ENCODE assay signal across 1 cellular context in the genomic region with DNA sequence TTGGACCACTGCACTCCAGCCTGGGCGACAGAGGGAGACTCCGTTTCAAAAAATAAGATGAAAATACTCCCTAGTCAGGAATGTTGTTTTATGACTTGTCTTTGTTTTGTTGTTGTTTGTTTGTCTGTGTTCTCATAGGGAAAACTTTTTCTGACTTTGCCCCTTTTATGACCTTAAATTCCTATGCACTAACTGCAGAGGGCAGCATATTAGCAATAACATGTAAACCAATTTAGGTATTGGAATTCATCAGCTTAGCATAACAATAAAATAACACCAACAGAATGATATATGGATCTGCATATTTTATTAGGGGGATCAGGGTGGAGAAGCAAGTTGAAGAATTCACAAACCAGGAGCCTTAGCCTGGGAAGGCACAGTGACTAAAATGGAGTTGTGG.
TF ChIP-seq lines count a peak whose summit lies in the region.

No MANE protein-coding gene starts in this region.

TF ChIP-seq in GM23338, 12 proteins besides CTCF, POLR2A, EP300 and RAD21 (continued from another document):
- TF ChIP-seq, protein P1, sequence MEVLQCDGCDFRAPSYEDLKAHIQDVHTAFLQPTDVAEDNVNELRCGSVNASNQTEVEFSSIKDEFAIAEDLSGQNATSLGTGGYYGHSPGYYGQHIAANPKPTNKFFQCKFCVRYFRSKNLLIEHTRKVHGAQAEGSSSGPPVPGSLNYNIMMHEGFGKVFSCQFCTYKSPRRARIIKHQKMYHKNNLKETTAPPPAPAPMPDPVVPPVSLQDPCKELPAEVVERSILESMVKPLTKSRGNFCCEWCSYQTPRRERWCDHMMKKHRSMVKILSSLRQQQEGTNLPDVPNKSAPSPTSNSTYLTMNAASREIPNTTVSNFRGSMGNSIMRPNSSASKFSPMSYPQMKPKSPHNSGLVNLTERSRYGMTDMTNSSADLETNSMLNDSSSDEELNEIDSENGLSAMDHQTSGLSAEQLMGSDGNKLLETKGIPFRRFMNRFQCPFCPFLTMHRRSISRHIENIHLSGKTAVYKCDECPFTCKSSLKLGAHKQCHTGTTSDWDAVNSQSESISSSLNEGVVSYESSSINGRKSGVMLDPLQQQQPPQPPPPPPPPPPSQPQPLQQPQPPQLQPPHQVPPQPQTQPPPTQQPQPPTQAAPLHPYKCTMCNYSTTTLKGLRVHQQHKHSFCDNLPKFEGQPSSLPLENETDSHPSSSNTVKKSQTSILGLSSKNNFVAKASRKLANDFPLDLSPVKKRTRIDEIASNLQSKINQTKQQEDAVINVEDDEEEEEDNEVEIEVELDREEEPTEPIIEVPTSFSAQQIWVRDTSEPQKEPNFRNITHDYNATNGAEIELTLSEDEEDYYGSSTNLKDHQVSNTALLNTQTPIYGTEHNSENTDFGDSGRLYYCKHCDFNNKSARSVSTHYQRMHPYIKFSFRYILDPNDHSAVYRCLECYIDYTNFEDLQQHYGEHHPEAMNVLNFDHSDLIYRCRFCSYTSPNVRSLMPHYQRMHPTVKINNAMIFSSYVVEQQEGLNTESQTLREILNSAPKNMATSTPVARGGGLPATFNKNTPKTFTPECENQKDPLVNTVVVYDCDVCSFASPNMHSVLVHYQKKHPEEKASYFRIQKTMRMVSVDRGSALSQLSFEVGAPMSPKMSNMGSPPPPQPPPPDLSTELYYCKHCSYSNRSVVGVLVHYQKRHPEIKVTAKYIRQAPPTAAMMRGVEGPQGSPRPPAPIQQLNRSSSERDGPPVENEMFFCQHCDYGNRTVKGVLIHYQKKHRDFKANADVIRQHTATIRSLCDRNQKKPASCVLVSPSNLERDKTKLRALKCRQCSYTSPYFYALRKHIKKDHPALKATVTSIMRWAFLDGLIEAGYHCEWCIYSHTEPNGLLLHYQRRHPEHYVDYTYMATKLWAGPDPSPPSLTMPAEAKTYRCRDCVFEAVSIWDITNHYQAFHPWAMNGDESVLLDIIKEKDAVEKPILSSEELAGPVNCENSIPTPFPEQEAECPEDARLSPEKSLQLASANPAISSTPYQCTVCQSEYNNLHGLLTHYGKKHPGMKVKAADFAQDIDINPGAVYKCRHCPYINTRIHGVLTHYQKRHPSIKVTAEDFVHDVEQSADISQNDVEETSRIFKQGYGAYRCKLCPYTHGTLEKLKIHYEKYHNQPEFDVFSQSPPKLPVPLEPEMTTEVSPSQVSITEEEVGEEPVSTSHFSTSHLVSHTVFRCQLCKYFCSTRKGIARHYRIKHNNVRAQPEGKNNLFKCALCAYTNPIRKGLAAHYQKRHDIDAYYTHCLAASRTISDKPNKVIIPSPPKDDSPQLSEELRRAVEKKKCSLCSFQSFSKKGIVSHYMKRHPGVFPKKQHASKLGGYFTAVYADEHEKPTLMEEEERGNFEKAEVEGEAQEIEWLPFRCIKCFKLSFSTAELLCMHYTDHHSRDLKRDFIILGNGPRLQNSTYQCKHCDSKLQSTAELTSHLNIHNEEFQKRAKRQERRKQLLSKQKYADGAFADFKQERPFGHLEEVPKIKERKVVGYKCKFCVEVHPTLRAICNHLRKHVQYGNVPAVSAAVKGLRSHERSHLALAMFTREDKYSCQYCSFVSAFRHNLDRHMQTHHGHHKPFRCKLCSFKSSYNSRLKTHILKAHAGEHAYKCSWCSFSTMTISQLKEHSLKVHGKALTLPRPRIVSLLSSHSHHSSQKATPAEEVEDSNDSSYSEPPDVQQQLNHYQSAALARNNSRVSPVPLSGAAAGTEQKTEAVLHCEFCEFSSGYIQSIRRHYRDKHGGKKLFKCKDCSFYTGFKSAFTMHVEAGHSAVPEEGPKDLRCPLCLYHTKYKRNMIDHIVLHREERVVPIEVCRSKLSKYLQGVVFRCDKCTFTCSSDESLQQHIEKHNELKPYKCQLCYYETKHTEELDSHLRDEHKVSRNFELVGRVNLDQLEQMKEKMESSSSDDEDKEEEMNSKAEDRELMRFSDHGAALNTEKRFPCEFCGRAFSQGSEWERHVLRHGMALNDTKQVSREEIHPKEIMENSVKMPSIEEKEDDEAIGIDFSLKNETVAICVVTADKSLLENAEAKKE (CRISPR knock-in tag; IDR thresholded peaks at IDR 0.05) = no peak
- TF ChIP-seq ZNF331 (CRISPR knock-in tag; IDR thresholded peaks at IDR 0.05; ENCODE audit: low read depth) (no peak), ZNF114 (CRISPR knock-in tag; IDR thresholded peaks at IDR 0.05) (no peak), ETS1 (IDR thresholded peaks at IDR 0.05) (no peak)
